Comparison of ENCODE assay signal across 17 cellular contexts in the genomic region with DNA sequence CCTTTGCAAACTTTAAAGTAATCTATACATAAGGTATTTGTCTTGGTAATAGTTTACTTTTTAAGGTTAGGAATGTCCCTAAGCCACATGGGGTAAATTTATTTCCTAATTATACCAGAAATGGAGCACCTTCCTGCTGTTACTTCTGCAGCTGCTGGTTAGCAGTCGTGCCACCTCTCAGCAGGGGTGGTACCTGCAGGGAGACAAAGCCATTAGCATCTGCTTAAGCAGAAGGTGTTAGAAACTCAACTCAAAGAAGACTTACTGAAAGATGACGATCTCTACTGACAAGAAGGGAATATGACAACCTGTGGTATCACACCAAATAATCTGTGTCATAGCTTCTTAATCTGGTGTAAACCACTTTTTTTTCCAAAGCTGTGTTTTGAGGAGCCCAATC.
DNase-seq lines count a peak whose midpoint lies in the region; TF ChIP-seq lines count a peak whose summit lies in the region.
"Had no signal": no experiment of that assay in that cellular context is flagged by ENCODE, and none has a peak within 500 bp of the region (broad histone marks: within the 10 kb centered on the region; RNA-seq: fewer than 3 reads in every experiment).

No MANE protein-coding gene starts in this region.

- no peaks in the 10 kb centered on the region for H3K27me3 ChIP-seq in endodermal cell (ENCODE audit: control insufficient read depth, insufficient read depth, low read length, poor library complexity, severe bottlenecking)

- H3K9me3 ChIP-seq in endodermal cell (ENCODE audit: control insufficient read depth, low read length) = no peaks in the 10 kb centered on the region
- H3K9me3 ChIP-seq: Caco-2 had no signal

- no peaks in the 10 kb centered on the region for H3K4me1 ChIP-seq in endodermal cell (ENCODE audit: control insufficient read depth, insufficient read depth, low read length)
- H3K4me1 ChIP-seq: Caco-2 had no signal

- DNase-seq in DMS 273 (lab: John Stamatoyannopoulos, UW; ENCODE audit: unreplicated experiment) (peak; percentile 4), DMS 273 treated with DMSO at 0.1 percent for 48 hours (lab: John Stamatoyannopoulos, UW) (no peak), NCI-H2171 (lab: John Stamatoyannopoulos, UW) (peak; percentile 29), endodermal cell (peak; percentile 83), dedifferentiated amniotic fluid mesenchymal stem cell (ENCODE audit: extremely low spot score) (no peak), midbrain (lab: John Stamatoyannopoulos, UW) (no peak), nephron progenitor cell (no peak)
- no peak for DNase-seq in stimulated activated CD4-positive, alpha-beta T cell treated with anti-CD3 and anti-CD28 coated beads, Interleukin-4, amount 100 ng/mL, for 24 hours
- DNase-seq: Caco-2; CD8-positive, alpha-beta T cell; GM23248; HCEC 1CT; HFFc6 had no signal

- no peak overlapping the region for H3K4me3 ChIP-seq in endodermal cell (ENCODE audit: low read length)
- H3K4me3 ChIP-seq: GM12878, GM23248 had no signal

- H3K4me1 Mint-ChIP-seq in endodermal cell (peaks cover 12% of the 10 kb centered on the region), nephron progenitor cell (no peaks in the 10 kb centered on the region)
- H3K4me1 Mint-ChIP-seq: CD14-positive monocyte had no signal

- H3K4me3 Mint-ChIP-seq in endodermal cell = no peak overlapping the region
- no peak overlapping the region for H3K4me3 Mint-ChIP-seq in nephron progenitor cell
- H3K4me3 Mint-ChIP-seq: CD14-positive monocyte; CD8-positive, alpha-beta T cell; HFFc6 had no signal

- no peaks in the 10 kb centered on the region for H3K27me3 Mint-ChIP-seq in endodermal cell (ENCODE audit: insufficient read depth)
- H3K27me3 Mint-ChIP-seq in nephron progenitor cell (ENCODE audit: low read depth, poor library complexity) = peaks cover 10% of the 10 kb centered on the region

- H3K9me3 Mint-ChIP-seq in endodermal cell = no peaks in the 10 kb centered on the region
- H3K9me3 Mint-ChIP-seq in nephron progenitor cell = no peaks in the 10 kb centered on the region
- H3K9me3 Mint-ChIP-seq: CD8-positive, alpha-beta T cell had no signal

- no peak overlapping the region for H3K9ac ChIP-seq in endodermal cell (ENCODE audit: extremely low read depth, low read length, poor library complexity, severe bottlenecking)
- H3K9ac ChIP-seq: GM23248 had no signal

- H3K27ac Mint-ChIP-seq in endodermal cell (no peak overlapping the region), nephron progenitor cell (no peak overlapping the region)
- H3K27ac Mint-ChIP-seq: CD14-positive monocyte; CD8-positive, alpha-beta T cell; HFFc6 had no signal

- no peaks in the 10 kb centered on the region for H3K36me3 Mint-ChIP-seq in endodermal cell (ENCODE audit: low read depth)
- H3K36me3 Mint-ChIP-seq in nephron progenitor cell (ENCODE audit: low read depth) = no peaks in the 10 kb centered on the region
- H3K36me3 Mint-ChIP-seq: CD14-positive monocyte; CD8-positive, alpha-beta T cell had no signal

- TF ChIP-seq CTCF in endodermal cell (conservative IDR thresholded peaks at IDR 0.05) = no peak
- TF ChIP-seq CTCF in nephron progenitor cell (IDR thresholded peaks at IDR 0.05) = no peak

- 15 to 27% methylated on average over 2 of the region's 2 CpGs for WGBS in endodermal cell (ENCODE audit: insufficient coverage in 1 of 2, insufficient read length in 1 of 2), 2 experiments

- no peaks in the 10 kb centered on the region for H3K36me3 ChIP-seq in endodermal cell (ENCODE audit: control insufficient read depth, insufficient read depth, low read length)

- H3K27ac ChIP-seq in endodermal cell (ENCODE audit: low read depth, low read length) = no peak overlapping the region
- H3K27ac ChIP-seq: 22Rv1, GM23248, HL-60 had no signal

Comparison
In these comparisons a context has a peak if more than half of its experiments do, and no peak if none do; other contexts are left out.
1. DNase-seq: peak in DMS 273 (single experiment), NCI-H2171 (single experiment) and endodermal cell (single experiment); none in DMS 273 treated with DMSO at 0.1 percent for 48 hours (single experiment), dedifferentiated amniotic fluid mesenchymal stem cell (single experiment), stimulated activated CD4-positive, alpha-beta T cell treated with anti-CD3 and anti-CD28 coated beads, Interleukin-4, amount 100 ng/mL, for 24 hours (single experiment), midbrain (single experiment) and nephron progenitor cell (single experiment).